In genomic region chr5:145825751-145826180, GRCh38 we compare ENCODE assay signal across 8 cellular contexts. TPM values are rescaled to one million over a fixed set of nuclear protein-coding genes. Genes with fewer than 3 reads are reported as not detected.
DNase-seq lines count a peak whose midpoint lies in the region; ATAC-seq and TF ChIP-seq lines count a peak whose summit lies in the region.

No MANE protein-coding gene starts in this region.

- H3K4me1 ChIP-seq in heart left ventricle (peaks cover 0 to 8% (median 5%) of the 10 kb centered on the region in 12 donors), left lung (peaks cover 5 to 8% of the 10 kb centered on the region in 2 donors)

- intact Hi-C loops in heart left ventricle (cut with DNase I): loop anchor here (2.0 to 10.0 kb wide), 7 partner anchors 133 to 1623 kb away; no protein-coding TSS in a partner anchor
- intact Hi-C loops in left ventricle myocardium superior (cut with micrococcal nuclease): no loop called here
- intact Hi-C loops in left lung (cut with DNase I): loop anchor here in 1 of 2 donors (10.0 kb wide), 1 partner anchor 131 kb away; no protein-coding TSS in a partner anchor
- intact Hi-C loops in posterior vena cava (cut with DNase I): loop anchor here in 1 of 2 donors (5.0 kb wide), 1 partner anchor 1623 kb away; no protein-coding TSS in a partner anchor

- H3K9me3 ChIP-seq in heart left ventricle: no peaks in the 10 kb centered on the region
- H3K9me3 ChIP-seq in left lung: no peaks in the 10 kb centered on the region

- TF ChIP-seq CTCF in heart left ventricle (IDR thresholded peaks at IDR 0.05): peak; percentile 53 to 87 (median 69)
- peak; percentile 43 to 62 for TF ChIP-seq CTCF in left lung (IDR thresholded peaks at IDR 0.05)

- H3K27ac ChIP-seq in heart left ventricle: no peak overlapping the region
- no peak overlapping the region for H3K27ac ChIP-seq in left lung

- no peak for TF ChIP-seq POLR2A in heart left ventricle (IDR thresholded peaks at IDR 0.05)

- H3K4me3 ChIP-seq in heart left ventricle: no peak overlapping the region
- no peak overlapping the region for H3K4me3 ChIP-seq in left lung

- no peaks in the 10 kb centered on the region for H3K27me3 ChIP-seq in heart left ventricle
- no peaks in the 10 kb centered on the region for H3K27me3 ChIP-seq in left lung

- no peaks in the 10 kb centered on the region for H3K36me3 ChIP-seq in heart left ventricle
- no peaks in the 10 kb centered on the region for H3K36me3 ChIP-seq in left lung

- DNase-seq in heart left ventricle: no peak
- no peak for DNase-seq in left ventricle myocardium superior
- DNase-seq in NCI-H226: peak; percentile 16
- DNase-seq in astrocyte of the hippocampus (ENCODE audit: low read depth, low spot score): peak; percentile 70
- DNase-seq in left lung: no peak
- DNase-seq in posterior vena cava (ENCODE audit: low spot score): no peak
- DNase-seq in NCI-H774 (lab: John Stamatoyannopoulos, UW): no peak

- WGBS in heart left ventricle, 4 donors: 69 to 71% (median 70%) methylated on average over 3 of the region's 3 CpGs

- ATAC-seq in heart left ventricle: peak in 1 of 4 donors; percentile 50
- ATAC-seq in left ventricle myocardium superior: no peak
- ATAC-seq in HG02678 (IDR thresholded peaks at IDR 0.05; ENCODE audit: unreplicated experiment): peak; percentile 69
- ATAC-seq in left lung: peak; percentile 68

RNA-seq across cellular contexts. Expression of gene PRELID2, which starts 9.4 kb away (rescaled TPM):
- total RNA-seq in heart left ventricle (10 to 100 TPM in 5 of 9 donors, 1 to 10 TPM in 4; 6.5 to 26.7 (median 10.6) TPM), left ventricle myocardium superior (18.9 TPM), left lung (1 to 10 TPM; 5.2 to 5.9 TPM), posterior vena cava (10 to 100 TPM; 16.1 to 24.8 TPM)
- 1 to 10 TPM; 1.2 to 1.7 TPM for polyA plus RNA-seq in heart left ventricle

RNA-seq across cellular contexts. Expression of gene GRXCR2, which starts 47.0 kb away (rescaled TPM):
- total RNA-seq in heart left ventricle: 1 to 10 TPM in 3 of 9 donors, under 1 TPM in 4, not detected in 2; 0.28 to 5.7 (median 0.79) TPM
- polyA plus RNA-seq in heart left ventricle: under 1 TPM in 1 of 2 donors, not detected in 1; 0.80 TPM
- total RNA-seq in left ventricle myocardium superior: 3.8 TPM
- total RNA-seq in left lung: not detected
- total RNA-seq in posterior vena cava: not detected

Comparison
In these comparisons a context has a peak if more than half of its experiments do, and no peak if none do; other contexts are left out.
1. DNase-seq: peak in NCI-H226 (single experiment) and astrocyte of the hippocampus (single experiment); none in heart left ventricle (0 of 5), left ventricle myocardium superior (single experiment), left lung (0 of 2), posterior vena cava (single experiment) and NCI-H774 (single experiment).